In the genomic region with DNA sequence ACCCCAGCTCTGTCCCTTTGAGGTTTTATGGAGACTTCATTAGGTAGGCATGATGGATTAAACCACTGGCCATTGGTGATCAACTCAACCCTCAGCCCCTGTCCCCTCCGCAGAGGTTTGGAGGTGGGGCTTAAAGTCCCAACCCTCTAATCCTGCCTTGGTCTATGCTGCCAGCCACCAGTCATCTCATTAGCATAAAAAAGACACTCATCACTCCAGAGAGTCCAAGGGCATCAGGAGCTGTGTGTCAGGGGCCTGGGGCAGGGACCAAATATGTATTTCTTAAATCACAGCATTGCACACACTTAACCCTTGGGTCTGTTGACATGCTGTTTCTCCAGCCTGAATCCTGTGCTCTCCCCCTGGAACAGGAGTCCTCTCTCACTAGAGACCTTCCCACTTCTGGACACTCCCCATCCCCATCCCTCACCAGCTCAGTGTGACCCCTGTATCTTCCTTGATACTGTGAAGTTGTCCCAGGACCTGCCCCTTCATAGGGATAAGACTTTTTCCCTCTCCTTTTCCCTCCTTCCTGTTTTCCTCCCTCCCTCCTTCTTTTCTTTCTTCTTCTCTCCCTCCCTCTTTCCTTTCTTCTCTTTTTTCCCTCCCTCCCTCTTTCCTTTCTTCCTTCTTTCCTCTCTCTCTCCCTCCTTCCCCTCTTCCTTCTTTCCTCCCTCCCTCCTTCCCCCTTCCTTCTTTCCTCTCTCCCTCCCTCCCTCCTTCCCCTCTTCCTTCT, we compare ENCODE assay signal across 39 cellular contexts.
"Had no signal": no experiment of that assay in that cellular context is flagged by ENCODE, and none has a peak within 500 bp of the region (broad histone marks: within the 10 kb centered on the region; RNA-seq: fewer than 3 reads in every experiment).

No MANE protein-coding gene starts in this region.

- H3K27ac ChIP-seq: brain microvascular endothelial cell, colonic mucosa, Peyer's patch, VCaP had no signal

- H3K27me3 ChIP-seq: brain microvascular endothelial cell, colonic mucosa, MG63, Peyer's patch had no signal

- H3K4me1 ChIP-seq: colonic mucosa, Peyer's patch had no signal

- ATAC-seq: activated T-cell treated with anti-CD3 and anti-CD28 coated beads, Interleukin-2, amount 50 U/mL, for 72 hours; activated T-helper 17 cell treated with anti-CD3 and anti-CD28 coated beads, Interleukin-2, amount 50 U/mL, for 72 hours; PC-3; Right ventricle myocardium inferior; SK-N-SH treated with all-trans-retinoic acid at 6 μM for 48 hours had no signal

- DNase-seq: activated CD4-positive, alpha-beta memory T cell treated with anti-CD3 and anti-CD28 coated beads, Interleukin-2, amount 10 ng/mL, durations not matched to agents 7 days and 5 days; activated CD4-positive, alpha-beta T cell treated with anti-CD3 and anti-CD28 coated beads for 1 hour; activated CD4-positive, alpha-beta T cell treated with anti-CD3 and anti-CD28 coated beads for 48 hours; activated CD4-positive, CD25-positive, alpha-beta regulatory T cell; activated effector memory CD4-positive, alpha-beta T cell treated with anti-CD3 and anti-CD28 coated beads, Interleukin-2, amount 50 U/mL, for 16 hours; activated naive CD4-positive, alpha-beta T cell; activated naive CD4-positive, alpha-beta T cell treated with anti-CD3 and anti-CD28 coated beads, Interleukin-2, amount 50 U/mL, for 16 hours; activated naive CD8-positive, alpha-beta T cell treated with anti-CD3 and anti-CD28 coated beads for 36 hours; activated T-cell treated with anti-CD3 and anti-CD28 coated beads, Interleukin-2, amount 50 U/mL, for 72 hours; amniotic stem cell; aorta; brain microvascular endothelial cell; colonic mucosa; Kasumi-1; KG1; MG63; NCI-H1092; NCI-H1417; NCI-H146; NCI-H187; NCI-H2029 treated with DMSO at 0.1 percent for 48 hours; NCI-H2107; NCI-H2171 treated with DMSO at 0.1 percent for 48 hours; NCI-H226; NCI-H446 treated with DMSO at 0.1 percent for 48 hours; NCI-H524; NCI-H69; NK-92 treated with Interleukin-12 subunit alpha and Interleukin-12 subunit beta, amount 100 ng/mL, for 24 hours; PC-3; Peyer's patch; SIG-M5; SW 1271; T-helper 1 cell; T-helper 2 cell; T-helper 9 cell had no signal
